9 cellular contexts compared by ENCODE assay signal in the genomic region with DNA sequence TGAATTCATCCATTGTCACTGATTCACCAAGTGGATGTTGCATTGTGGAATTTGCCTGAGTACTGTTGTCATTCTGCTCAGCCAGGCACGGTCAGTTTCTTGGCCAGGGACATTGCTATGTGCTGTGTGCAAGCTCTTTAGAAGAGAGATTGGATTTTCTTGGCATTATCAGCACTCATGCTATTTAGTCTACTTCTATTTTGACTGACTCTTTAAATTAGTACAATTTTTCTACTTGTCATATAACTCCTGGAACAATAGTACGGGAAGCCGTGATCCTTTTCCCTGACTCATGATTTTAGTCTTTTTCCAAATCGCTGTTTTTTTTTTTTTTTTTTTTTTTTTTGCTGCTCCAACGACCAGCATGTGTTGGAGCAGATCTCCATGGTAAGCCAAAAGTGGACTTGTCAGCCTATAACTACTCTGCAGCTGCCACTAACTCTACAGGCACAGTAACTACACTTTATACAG.
DNase-seq lines count a peak whose midpoint lies in the region; ATAC-seq and TF ChIP-seq lines count a peak whose summit lies in the region.
"Had no signal": no experiment of that assay in that cellular context is flagged by ENCODE, and none has a peak within 500 bp of the region (broad histone marks: within the 10 kb centered on the region; RNA-seq: fewer than 3 reads in every experiment).

No MANE protein-coding gene starts in this region.

- no peak for TF ChIP-seq RAD21 in SK-N-SH (IDR thresholded peaks at IDR 0.05; ENCODE audit: low read length)

- H3K4me3 ChIP-seq in ACC112 (ENCODE audit: low read depth, low read length): 0 out of 2 replicates have a peak overlapping the region, but pooled peaks have one; percentile 0
- H3K4me3 ChIP-seq in naive thymus-derived CD4-positive, alpha-beta T cell (ENCODE audit: low read length): no peak overlapping the region
- H3K4me3 ChIP-seq in SK-N-SH (ENCODE audit: low read depth in 2 of 2, low read length in 1 of 2): no peak overlapping the region

- ATAC-seq in T-helper 17 cell (peak; percentile 3), esophagus mucosa (peak; percentile 41), HG02970 (IDR thresholded peaks at IDR 0.05; ENCODE audit: low FRiP score, unreplicated experiment) (no peak), HG02840 (IDR thresholded peaks at IDR 0.05; ENCODE audit: low FRiP score, unreplicated experiment) (no peak), GM18498 (IDR thresholded peaks at IDR 0.05; ENCODE audit: unreplicated experiment) (no peak)
- ATAC-seq in naive thymus-derived CD4-positive, alpha-beta T cell: no peak
- ATAC-seq: HCT116 had no signal

- WGBS in SK-N-SH (ENCODE audit: low lambda C conversion rate): 75% methylated on average over 5 of the region's 5 CpGs

- no peak overlapping the region for H3K4me2 ChIP-seq in SK-N-SH

- H3K27ac ChIP-seq in ACC112 (ENCODE audit: low read depth, low read length) (peak overlapping the region; percentile 74), SK-N-SH (ENCODE audit: low read depth in 2 of 2, low read length in 1 of 2) (no peak overlapping the region)
- peak overlapping the region; percentile 84 for H3K27ac ChIP-seq in naive thymus-derived CD4-positive, alpha-beta T cell (ENCODE audit: low read depth, low read length)

- no peaks in the 10 kb centered on the region for H3F3A ChIP-seq in SK-N-SH (replicated peaks; ENCODE audit: insufficient read depth)

- H3K9me3 Mint-ChIP-seq in naive thymus-derived CD4-positive, alpha-beta T cell: peaks cover 0 to 9% (median 0%) of the 10 kb centered on the region in 11 donors

- peaks cover 66% of the 10 kb centered on the region for H3K4me1 Mint-ChIP-seq in T-helper 17 cell
- peaks cover 28 to 95% (median 84%) of the 10 kb centered on the region in 7 donors for H3K4me1 Mint-ChIP-seq in naive thymus-derived CD4-positive, alpha-beta T cell

- no peak for TF ChIP-seq EP300 in SK-N-SH (IDR thresholded peaks at IDR 0.05; ENCODE audit: borderline replicate concordance in 1 of 2, low read depth in 1 of 2, low read length in 1 of 2)

- no peak for TF ChIP-seq CTCF in SK-N-SH (IDR thresholded peaks at IDR 0.05)

- peaks cover 17% of the 10 kb centered on the region for H3K36me3 Mint-ChIP-seq in T-helper 17 cell (ENCODE audit: low read depth)
- H3K36me3 Mint-ChIP-seq in naive thymus-derived CD4-positive, alpha-beta T cell: peaks cover 19 to 79% (median 74%) of the 10 kb centered on the region in 5 donors

- CTCF ChIA-PET in naive thymus-derived CD4-positive, alpha-beta T cell (lab: Charles Lee): interaction anchor here (0.7 to 2.6 kb wide), 3 partner anchors 11 to 21 kb away, joined by 3 to 11 read pairs (median 3); no protein-coding TSS in a partner anchor
- CTCF ChIA-PET in SK-N-SH (lab: Yijun Ruan, JAX): interaction anchor here (1.7 kb wide), 2 partner anchors 11 to 30 kb away, joined by 3 to 4 read pairs; no protein-coding TSS in a partner anchor

- POLR2A ChIA-PET in naive thymus-derived CD4-positive, alpha-beta T cell (lab: Charles Lee): interaction anchor here (0.7 to 3.1 kb wide), 7 partner anchors 9 to 136 kb away, joined by 3 to 16 read pairs (median 5); partner anchors contain the start of gene CDC42SE2
- POLR2A ChIA-PET in SK-N-SH (lab: Yijun Ruan, JAX): no interaction called here

- DNase-seq in T-helper 17 cell (no peak), SK-N-SH (no peak)
- no peak for DNase-seq in naive thymus-derived CD4-positive, alpha-beta T cell

- no peak overlapping the region for H2AFZ ChIP-seq in ACC112 (ENCODE audit: low read length, unreplicated experiment)
- H2AFZ ChIP-seq in SK-N-SH (ENCODE audit: low read depth): no peak overlapping the region

- H3K79me2 ChIP-seq in ACC112 (ENCODE audit: control insufficient read depth, insufficient read depth, low read length, unreplicated experiment) (no peaks in the 10 kb centered on the region), SK-N-SH (ENCODE audit: insufficient read depth) (no peaks in the 10 kb centered on the region; the same call in 1 of the 2 replicates)

- peak overlapping the region; percentile 96 for H3K27ac Mint-ChIP-seq in T-helper 17 cell
- peak overlapping the region; percentile 88 to 97 (median 91) for H3K27ac Mint-ChIP-seq in naive thymus-derived CD4-positive, alpha-beta T cell

- no peak overlapping the region for H3K9ac ChIP-seq in SK-N-SH

- H3K27me3 ChIP-seq in ACC112 (ENCODE audit: insufficient read depth, low read length) (no peaks in the 10 kb centered on the region), SK-N-SH (ENCODE audit: insufficient read depth) (no peaks in the 10 kb centered on the region)
- no peaks in the 10 kb centered on the region for H3K27me3 ChIP-seq in naive thymus-derived CD4-positive, alpha-beta T cell (ENCODE audit: control insufficient read depth in 2 of 2, insufficient read depth in 2 of 2, low read length in 2 of 2)

- H3K9me2 ChIP-seq in SK-N-SH: no peaks in the 10 kb centered on the region

- H3K4me3 Mint-ChIP-seq in T-helper 17 cell: peak overlapping the region; percentile 73
- H3K4me3 Mint-ChIP-seq in naive thymus-derived CD4-positive, alpha-beta T cell: peak overlapping the region in 8 of 10 donors; percentile 18 to 85 (median 69)

- no peaks in the 10 kb centered on the region for H4K20me1 ChIP-seq in SK-N-SH (ENCODE audit: insufficient read depth)

- H3K27me3 Mint-ChIP-seq in T-helper 17 cell: no peaks in the 10 kb centered on the region
- no peaks in the 10 kb centered on the region for H3K27me3 Mint-ChIP-seq in naive thymus-derived CD4-positive, alpha-beta T cell

- H3K4me1 ChIP-seq in ACC112 (ENCODE audit: control insufficient read depth, insufficient read depth, low read length, unreplicated experiment) (peaks cover 17% of the 10 kb centered on the region), SK-N-SH (ENCODE audit: control insufficient read depth in 1 of 2, insufficient read depth in 2 of 2, low read depth in 1 of 2, low read length in 1 of 2) (no peaks in the 10 kb centered on the region)
- H3K4me1 ChIP-seq in naive thymus-derived CD4-positive, alpha-beta T cell (ENCODE audit: control insufficient read depth in 2 of 2, insufficient read depth in 2 of 2, low read length in 2 of 2): peaks cover 59 to 67% of the 10 kb centered on the region in 2 donors

- intact Hi-C loops in naive thymus-derived CD4-positive, alpha-beta T cell (cut with micrococcal nuclease): loop anchor here in 1 of 2 donors (10.0 kb wide), 1 partner anchor 319 kb away; no protein-coding TSS in a partner anchor

- H3K9me3 ChIP-seq in T-helper 17 cell (ENCODE audit: control insufficient read depth, low read length, poor library complexity, severe bottlenecking) (no peaks in the 10 kb centered on the region), SK-N-SH (no peaks in the 10 kb centered on the region)
- H3K9me3 ChIP-seq in naive thymus-derived CD4-positive, alpha-beta T cell (ENCODE audit: control insufficient read depth in 2 of 3, low read length in 3 of 3): no peaks in the 10 kb centered on the region

- H3K36me3 ChIP-seq in ACC112 (ENCODE audit: insufficient read depth, low read length) (peaks cover 14% of the 10 kb centered on the region), SK-N-SH (replicated peaks in 1 of 2; ENCODE audit: control insufficient read depth in 1 of 2, insufficient read depth in 2 of 2, low read length in 1 of 2) (peaks cover 49 to 57% of the 10 kb centered on the region in 2 experiments)
- peaks cover 15 to 38% (median 23%) of the 10 kb centered on the region in 3 experiments for H3K36me3 ChIP-seq in naive thymus-derived CD4-positive, alpha-beta T cell (ENCODE audit: control insufficient read depth in 2 of 3, insufficient read depth in 3 of 3, low read length in 3 of 3)

TF ChIP-seq in SK-N-SH, 30 proteins besides CTCF, POLR2A, EP300 and RAD21:
- TF ChIP-seq TEAD4 (IDR thresholded peaks at IDR 0.05; ENCODE audit: borderline replicate concordance, insufficient read depth) (no peak), MEF2A (IDR thresholded peaks at IDR 0.05; ENCODE audit: borderline replicate concordance, low read depth) (no peak), FOXJ3 (CRISPR knock-in tag; IDR thresholded peaks at IDR 0.05) (no peak), MXI1 (IDR thresholded peaks at IDR 0.05; ENCODE audit: low read depth, low read length) (no peak), YY1 (IDR thresholded peaks at IDR 0.05; ENCODE audit: low read depth) (no peak), TCF12 (IDR thresholded peaks at IDR 0.05) (no peak), JUND (IDR thresholded peaks at IDR 0.05) (no peak)
- TF ChIP-seq, protein P1, sequence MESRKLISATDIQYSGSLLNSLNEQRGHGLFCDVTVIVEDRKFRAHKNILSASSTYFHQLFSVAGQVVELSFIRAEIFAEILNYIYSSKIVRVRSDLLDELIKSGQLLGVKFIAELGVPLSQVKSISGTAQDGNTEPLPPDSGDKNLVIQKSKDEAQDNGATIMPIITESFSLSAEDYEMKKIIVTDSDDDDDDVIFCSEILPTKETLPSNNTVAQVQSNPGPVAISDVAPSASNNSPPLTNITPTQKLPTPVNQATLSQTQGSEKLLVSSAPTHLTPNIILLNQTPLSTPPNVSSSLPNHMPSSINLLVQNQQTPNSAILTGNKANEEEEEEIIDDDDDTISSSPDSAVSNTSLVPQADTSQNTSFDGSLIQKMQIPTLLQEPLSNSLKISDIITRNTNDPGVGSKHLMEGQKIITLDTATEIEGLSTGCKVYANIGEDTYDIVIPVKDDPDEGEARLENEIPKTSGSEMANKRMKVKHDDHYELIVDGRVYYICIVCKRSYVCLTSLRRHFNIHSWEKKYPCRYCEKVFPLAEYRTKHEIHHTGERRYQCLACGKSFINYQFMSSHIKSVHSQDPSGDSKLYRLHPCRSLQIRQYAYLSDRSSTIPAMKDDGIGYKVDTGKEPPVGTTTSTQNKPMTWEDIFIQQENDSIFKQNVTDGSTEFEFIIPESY (IDR thresholded peaks at IDR 0.05; ENCODE audit: borderline replicate concordance, low read depth): no peak
TF ChIP-seq in SK-N-SH: peak in this region for 0.

Comparison
In these comparisons a context has a peak if more than half of its experiments do, and no peak if none do; other contexts are left out.
1. H3K27ac ChIP-seq: peak in ACC112 (single experiment) and naive thymus-derived CD4-positive, alpha-beta T cell (single experiment); none in SK-N-SH (0 of 2).
2. ATAC-seq: peak in T-helper 17 cell (single experiment) and esophagus mucosa (single experiment); none in naive thymus-derived CD4-positive, alpha-beta T cell (single experiment), HG02970 (single experiment), HG02840 (single experiment) and GM18498 (single experiment).